1 cellular context compared by ENCODE assay signal in the genomic region with DNA sequence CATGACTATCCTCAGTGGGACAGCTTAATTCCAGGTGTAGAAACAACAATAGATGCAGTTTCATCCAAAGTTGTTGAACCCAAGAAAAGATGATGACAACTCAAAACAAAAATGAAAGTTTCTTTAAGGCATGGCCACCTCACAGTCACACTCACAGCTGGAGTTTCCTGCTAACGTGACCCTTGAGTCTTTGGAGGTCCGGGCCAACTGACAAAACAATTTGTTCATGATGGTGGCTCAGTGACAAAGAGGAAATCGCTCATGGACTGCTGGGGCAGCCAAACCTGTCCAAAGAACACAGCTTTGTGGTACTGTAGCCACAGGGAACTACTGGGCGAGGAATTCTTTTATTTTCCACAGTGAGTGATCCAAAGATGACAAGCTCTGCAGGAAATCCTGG.
TF ChIP-seq lines count a peak whose summit lies in the region.

No MANE protein-coding gene starts in this region.

TF ChIP-seq in IMR-90, 13 proteins besides CTCF, POLR2A, EP300 and RAD21 (continued from another document):
- TF ChIP-seq USF2 (IDR thresholded peaks at IDR 0.05; ENCODE audit: low read depth, low read length), result no peak
- TF ChIP-seq CHD1 (IDR thresholded peaks at IDR 0.05; ENCODE audit: low read depth, low read length), result no peak
- no peak for TF ChIP-seq RCOR1 (IDR thresholded peaks at IDR 0.05; ENCODE audit: insufficient replicate concordance, low read length)
- no peak for TF ChIP-seq FOS (IDR thresholded peaks at IDR 0.05; ENCODE audit: low read depth, low read length)
TF ChIP-seq in IMR-90: peak in this region for 0.
